ENCODE assay signal across 9 cellular contexts in the genomic region with DNA sequence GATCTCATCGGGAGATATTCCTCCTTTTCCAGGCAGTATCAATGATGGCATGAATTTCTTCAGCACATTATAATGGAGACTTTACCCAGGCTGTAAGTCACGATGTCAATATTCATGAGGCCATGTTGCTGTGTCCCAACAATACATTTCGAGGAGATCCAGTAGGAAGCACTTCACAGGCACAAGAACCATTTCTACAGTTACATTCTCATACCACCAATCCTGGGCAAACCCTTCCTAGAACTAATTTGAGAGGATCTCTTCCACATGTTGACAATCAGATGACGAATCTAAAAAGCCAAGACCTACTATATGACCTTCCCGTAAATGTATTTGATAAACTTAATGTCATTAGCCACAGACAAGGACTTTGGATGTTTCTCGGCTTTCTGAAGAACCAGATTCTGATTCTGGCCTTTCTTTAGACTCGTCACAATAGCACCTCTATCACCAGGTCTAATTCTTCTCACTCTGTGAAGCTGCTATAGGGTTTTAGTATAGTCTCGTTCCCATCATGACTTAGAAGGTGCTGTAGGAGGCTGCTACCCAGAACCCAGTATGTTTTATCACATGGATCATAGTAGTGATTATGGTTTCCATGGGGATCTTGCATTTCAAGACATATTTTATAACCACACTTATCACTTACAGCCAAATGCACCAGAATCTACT. TPM values are rescaled to one million over a fixed set of nuclear protein-coding genes. Genes with fewer than 3 reads are reported as not detected.
A peak's percentile ranks its signal among the peaks of the same experiment; 100 is the strongest.
DNase-seq lines count a peak whose midpoint lies in the region; ATAC-seq, FAIRE-seq and TF ChIP-seq lines count a peak whose summit lies in the region.
"Had no signal": no experiment of that assay in that cellular context is flagged by ENCODE, and none has a peak within 500 bp of the region (broad histone marks: within the 10 kb centered on the region; RNA-seq: fewer than 3 reads in every experiment).

No MANE protein-coding gene starts in this region.

- DNase-seq in AG10803 (ENCODE audit: low read depth) (no peak), GM23248 (peak; percentile 17), astrocyte (ENCODE audit: low read depth) (no peak), mesenchymal stem cell (no peak), GM19238 (ENCODE audit: insufficient read length, low spot score) (no peak)

- peak overlapping the region; percentile 29 for H3K4me3 Mint-ChIP-seq in astrocyte (ENCODE audit: unreplicated experiment)

- no peak overlapping the region for H4K91ac ChIP-seq in mesenchymal stem cell (ENCODE audit: low read length)

- H3K9me2 ChIP-seq in GM23248 (ENCODE audit: insufficient read depth), result no peaks in the 10 kb centered on the region

- no peak overlapping the region for H2BK12ac ChIP-seq in mesenchymal stem cell (ENCODE audit: low read length in 2 of 2)

- no peak overlapping the region for H3K27ac Mint-ChIP-seq in astrocyte (ENCODE audit: unreplicated experiment)

- 84 to 85% methylated on average over 8 of the region's 8 CpGs for WGBS in GM23248 (ENCODE audit: low coverage in 1 of 2, low lambda C conversion rate in 2 of 2, missing lambda C conversion rate in 2 of 2), 2 experiments
- WGBS in mesenchymal stem cell, result 94% methylated on average over 6 of the region's 8 CpGs

- peak overlapping the region; percentile 86 for H2AFZ ChIP-seq in GM23248
- H2AFZ ChIP-seq in astrocyte (ENCODE audit: low read depth, low read length), result peak overlapping the region; percentile 89
- H2AFZ ChIP-seq in mesenchymal stem cell (ENCODE audit: low read depth, low read length), result no peak overlapping the region

- peak overlapping the region; percentile 90 for H3K4me2 ChIP-seq in GM23248 (ENCODE audit: unreplicated experiment)
- H3K4me2 ChIP-seq in astrocyte (ENCODE audit: low read length), result peak overlapping the region; percentile 82
- H3K4me2 ChIP-seq in mesenchymal stem cell (ENCODE audit: low read length, poor library complexity, severe bottlenecking), result no peak overlapping the region

- H3K14ac ChIP-seq in mesenchymal stem cell (ENCODE audit: low read length in 2 of 2), result no peak overlapping the region

- no peak overlapping the region for H2BK15ac ChIP-seq in mesenchymal stem cell (ENCODE audit: low read depth, poor library complexity, severe bottlenecking)

- peaks cover 16% of the 10 kb centered on the region for H3K36me3 Mint-ChIP-seq in astrocyte (ENCODE audit: low read depth, unreplicated experiment)

- H3K27ac ChIP-seq in GM23248, result peak overlapping the region; percentile 74
- H3K27ac ChIP-seq in astrocyte (ENCODE audit: low read depth, low read length), result peak overlapping the region; percentile 6
- no peak overlapping the region for H3K27ac ChIP-seq in mesenchymal stem cell (ENCODE audit: low read length, poor library complexity, severe bottlenecking)
- H3K27ac ChIP-seq: thyroid gland had no signal

- H4K8ac ChIP-seq in mesenchymal stem cell (ENCODE audit: low read length), result no peak overlapping the region

- no peaks in the 10 kb centered on the region for H4K20me1 ChIP-seq in GM23248 (ENCODE audit: insufficient read depth)
- H4K20me1 ChIP-seq in astrocyte (ENCODE audit: insufficient read depth, low read length), result no peaks in the 10 kb centered on the region

- ATAC-seq in HG03460 (IDR thresholded peaks at IDR 0.05; ENCODE audit: unreplicated experiment) (no peak), HG03139 (IDR thresholded peaks at IDR 0.05; ENCODE audit: unreplicated experiment) (no peak), HG03354 (IDR thresholded peaks at IDR 0.05; ENCODE audit: poor library complexity, severe bottlenecking, unreplicated experiment) (no peak)

- H3K27me3 ChIP-seq in GM23248 (replicated peaks; ENCODE audit: insufficient read depth), result no peaks in the 10 kb centered on the region
- no peaks in the 10 kb centered on the region for H3K27me3 ChIP-seq in astrocyte (ENCODE audit: insufficient read depth, low read length)
- H3K27me3 ChIP-seq in mesenchymal stem cell (ENCODE audit: control insufficient read depth in 1 of 2, insufficient read depth in 1 of 2, low read length in 2 of 2), result no peaks in the 10 kb centered on the region
- H3K27me3 ChIP-seq: thyroid gland had no signal

- no peak overlapping the region for H3K4ac ChIP-seq in mesenchymal stem cell (ENCODE audit: low read depth in 1 of 2, low read length in 2 of 2)

- H3K27me3 Mint-ChIP-seq in astrocyte (ENCODE audit: low read depth, unreplicated experiment), result no peaks in the 10 kb centered on the region

- no peak overlapping the region for H2AK5ac ChIP-seq in mesenchymal stem cell (ENCODE audit: low read length, severe bottlenecking)

- in situ Hi-C loops in GM23248 (cut with MboI), result no loop called here

- peak overlapping the region in 1 of 2 experiments; percentile 86 for H3K18ac ChIP-seq in mesenchymal stem cell (ENCODE audit: low read depth in 1 of 2, low read length in 2 of 2)

- H2BK120ac ChIP-seq in mesenchymal stem cell (ENCODE audit: low read depth, low read length), result no peak overlapping the region

- no peaks in the 10 kb centered on the region for H3K9me3 ChIP-seq in GM23248 (ENCODE audit: low read depth)
- H3K9me3 ChIP-seq in astrocyte (ENCODE audit: insufficient read depth, low read depth, low read length), result no peaks in the 10 kb centered on the region
- H3K9me3 ChIP-seq in mesenchymal stem cell (ENCODE audit: control insufficient read depth, low read length), result peaks cover 14% of the 10 kb centered on the region
- H3K9me3 ChIP-seq: thyroid gland had no signal

- H3K36me3 ChIP-seq in GM23248 (ENCODE audit: low read depth), result no peaks in the 10 kb centered on the region
- H3K36me3 ChIP-seq in astrocyte (ENCODE audit: insufficient read depth, low read length), result no peaks in the 10 kb centered on the region
- no peaks in the 10 kb centered on the region for H3K36me3 ChIP-seq in mesenchymal stem cell (ENCODE audit: control insufficient read depth in 1 of 2, insufficient read depth in 2 of 2, low read depth in 1 of 2, low read length in 2 of 2)
- H3K36me3 ChIP-seq: thyroid gland had no signal

- TF ChIP-seq CTCF in AG10803 (conservative IDR thresholded peaks at IDR 0.05; ENCODE audit: low read length) (no peak), astrocyte (IDR thresholded peaks at IDR 0.05; ENCODE audit: insufficient read depth, low read depth, low read length) (no peak)

- peaks cover under 1% of the 10 kb centered on the region for H3K79me1 ChIP-seq in mesenchymal stem cell (replicated peaks; ENCODE audit: low read length, poor library complexity, severe bottlenecking)

- H2BK5ac ChIP-seq in mesenchymal stem cell (ENCODE audit: low read depth, low read length, poor library complexity, severe bottlenecking), result no peak overlapping the region

- H3K4me1 ChIP-seq in GM23248 (ENCODE audit: insufficient read depth), result no peaks in the 10 kb centered on the region
- peaks cover 6% of the 10 kb centered on the region for H3K4me1 ChIP-seq in astrocyte (ENCODE audit: insufficient read depth, low read length)
- H3K4me1 ChIP-seq in mesenchymal stem cell (ENCODE audit: control insufficient read depth, insufficient read depth, low read depth, low read length), result peaks cover 4% of the 10 kb centered on the region

- no peak for FAIRE-seq in astrocyte (lab: Jason Lieb, UNC)

- peaks cover 4% of the 10 kb centered on the region for H3K4me1 Mint-ChIP-seq in astrocyte (ENCODE audit: low read depth, unreplicated experiment)

- no peaks in the 10 kb centered on the region for H3K79me2 ChIP-seq in GM23248 (ENCODE audit: insufficient read depth)
- H3K79me2 ChIP-seq in astrocyte (ENCODE audit: insufficient read depth, low read length), result no peaks in the 10 kb centered on the region

- H3K4me3 ChIP-seq in AG10803 (ENCODE audit: low read length), result peak overlapping the region; percentile 67
- H3K4me3 ChIP-seq in GM23248, result peak overlapping the region; percentile 79
- H3K4me3 ChIP-seq in astrocyte (ENCODE audit: insufficient read depth, low read depth, low read length), result peak overlapping the region; percentile 50
- H3K4me3 ChIP-seq in mesenchymal stem cell (ENCODE audit: insufficient read depth in 1 of 2, low read depth in 1 of 2, low read length in 2 of 2), result peak overlapping the region in 1 of 2 experiments; percentile 80

- peaks cover 11% of the 10 kb centered on the region for H3K9me3 Mint-ChIP-seq in astrocyte (ENCODE audit: unreplicated experiment)

- H3K23ac ChIP-seq in mesenchymal stem cell (ENCODE audit: low read length in 2 of 2), result no peak overlapping the region

- H3K9ac ChIP-seq in GM23248 (peak overlapping the region; percentile 90), astrocyte (ENCODE audit: low read length) (peak overlapping the region; percentile 75), mesenchymal stem cell (ENCODE audit: low read length) (peak overlapping the region; percentile 87)

- peaks cover 12% of the 10 kb centered on the region; the same call in 1 of the 2 replicates for H3F3A ChIP-seq in GM23248 (ENCODE audit: insufficient read depth)

RNA-seq across cellular contexts. Expression of a gene that starts 40.2 kb away (rescaled TPM):
- total RNA-seq in GM23248 (2014; rRNA removed; shearing (Covaris generic)), result 4.6 and 7.9 TPM in 2 replicates
- polyA plus RNA-seq in GM23248 (2016; fragmentation: Nextera tagmentation; extraction: Ambion mirVana), result 17.4 and 17.6 TPM in 2 replicates
- 20.5 and 25.0 TPM in 2 replicates for total RNA-seq in astrocyte
- 15.3 TPM for polyA plus RNA-seq in mesenchymal stem cell (2013, experiment 1 of 2)
- polyA plus RNA-seq in mesenchymal stem cell (2013, experiment 2 of 2), result 16.3 TPM

RNA-seq across cellular contexts. Expression of a gene that starts 42.6 kb away (rescaled TPM):
- not detected in 2 replicates for total RNA-seq in GM23248 (2014; rRNA removed; shearing (Covaris generic))
- polyA plus RNA-seq in GM23248 (2016; fragmentation: Nextera tagmentation; extraction: Ambion mirVana), result 0.11 TPM in 1 of 2 replicates, not detected in the other
- 0.82 and 1.3 TPM in 2 replicates for total RNA-seq in astrocyte
- 0.08 TPM for polyA plus RNA-seq in mesenchymal stem cell (2013, experiment 1 of 2)
- polyA plus RNA-seq in mesenchymal stem cell (2013, experiment 2 of 2), result 0.08 TPM
